19 cellular contexts compared by ENCODE assay signal in the genomic region with DNA sequence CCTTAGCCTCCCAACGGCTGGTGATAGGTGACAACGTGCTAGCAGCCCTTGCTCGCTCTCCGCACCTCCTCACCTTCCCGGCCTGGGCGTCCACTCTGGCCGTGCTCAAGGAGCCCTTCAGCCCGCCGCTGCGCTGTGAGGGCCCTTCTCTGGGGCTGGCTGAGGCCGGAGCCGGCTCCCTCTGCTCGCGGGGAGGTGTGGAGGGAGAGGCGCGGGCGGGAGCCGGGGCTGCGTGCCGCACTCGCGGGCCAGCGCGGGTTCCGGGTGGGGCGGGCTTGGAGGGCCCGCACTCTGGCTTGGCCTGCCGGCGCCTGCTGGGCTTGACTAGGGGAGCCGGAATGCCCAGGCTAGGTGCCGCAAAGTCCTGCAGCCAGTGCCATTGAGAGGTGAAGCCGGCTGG.
DNase-seq lines count a peak whose midpoint lies in the region; ATAC-seq, FAIRE-seq and TF ChIP-seq lines count a peak whose summit lies in the region.
"Had no signal": no experiment of that assay in that cellular context is flagged by ENCODE, and none has a peak within 500 bp of the region (broad histone marks: within the 10 kb centered on the region; RNA-seq: fewer than 3 reads in every experiment).

No MANE protein-coding gene starts in this region.

- TF ChIP-seq POLR2A in testis (IDR thresholded peaks at IDR 0.05): no peak

- H3K27ac ChIP-seq in kidney (ENCODE audit: low read depth in 2 of 2, low read length in 2 of 2) (no peak overlapping the region), psoas muscle (no peak overlapping the region), testis (no peak overlapping the region)

- H3K27ac Mint-ChIP-seq in immature natural killer cell: no peak overlapping the region
- no peak overlapping the region for H3K27ac Mint-ChIP-seq in stimulated activated effector memory CD8-positive, alpha-beta T cell treated with anti-CD3 and anti-CD28 coated beads, Interleukin-12 subunit alpha, Interleukin-12 subunit beta, amount 100 ng/mL, for 72 hours
- H3K27ac Mint-ChIP-seq: CD8-positive, alpha-beta T cell; HFFc6 had no signal

- H3K4me3 ChIP-seq in kidney (ENCODE audit: low read length in 2 of 2): no peak overlapping the region
- no peak overlapping the region for H3K4me3 ChIP-seq in psoas muscle
- peak overlapping the region; percentile 16 to 47 for H3K4me3 ChIP-seq in testis
- H3K4me3 ChIP-seq: HAP-1 had no signal

- H3K36me3 Mint-ChIP-seq in immature natural killer cell: no peaks in the 10 kb centered on the region
- no peaks in the 10 kb centered on the region for H3K36me3 Mint-ChIP-seq in stimulated activated effector memory CD8-positive, alpha-beta T cell treated with anti-CD3 and anti-CD28 coated beads, Interleukin-12 subunit alpha, Interleukin-12 subunit beta, amount 100 ng/mL, for 72 hours
- H3K36me3 Mint-ChIP-seq: CD8-positive, alpha-beta T cell had no signal

- H3K27me3 ChIP-seq in psoas muscle (ENCODE audit: insufficient read depth in 3 of 3, low read length in 2 of 3) (no peaks in the 10 kb centered on the region), testis (no peaks in the 10 kb centered on the region)

- intact Hi-C loops in kidney (cut with DNase I) (no loop called here), psoas muscle (cut with DNase I) (no loop called here), testis (cut with DNase I; ENCODE audit: low total_unique reads) (no loop called here)

- 94 to 99% (median 97%) methylated on average over 32 of the region's 32 CpGs for WGBS in psoas muscle, 3 donors
- 72 to 73% methylated on average over 12 to 31 of the region's 32 CpGs for WGBS in testis, 2 donors

- TF ChIP-seq CTCF in kidney (IDR thresholded peaks at IDR 0.05; ENCODE audit: borderline replicate concordance, extremely low read depth, insufficient read depth) (no peak), psoas muscle (IDR thresholded peaks at IDR 0.05) (no peak), testis (IDR thresholded peaks at IDR 0.05) (no peak), D721Med (IDR thresholded peaks at IDR 0.05; ENCODE audit: insufficient read depth, missing control alignments) (no peak)

- DNase-seq in kidney (peak; percentile 59), psoas muscle (peak; percentile 13 to 32), testis (peak; percentile 34), immature natural killer cell (no peak), D721Med (ENCODE audit: insufficient read length, low spot score) (no peak)
- DNase-seq in stimulated activated effector memory CD8-positive, alpha-beta T cell treated with anti-CD3 and anti-CD28 coated beads, Interleukin-12 subunit alpha, Interleukin-12 subunit beta, amount 100 ng/mL, for 72 hours (ENCODE audit: low spot score in 2 of 2): no peak
- DNase-seq: C1 segment of cervical spinal cord, Caco-2, DMS 273 treated with DMSO at 0.1 percent for 48 hours, DMS79, EL, GF-D8, GOT3, HFFc6 had no signal

- H3K4me3 Mint-ChIP-seq in immature natural killer cell: no peak overlapping the region
- H3K4me3 Mint-ChIP-seq in stimulated activated effector memory CD8-positive, alpha-beta T cell treated with anti-CD3 and anti-CD28 coated beads, Interleukin-12 subunit alpha, Interleukin-12 subunit beta, amount 100 ng/mL, for 72 hours: no peak overlapping the region
- H3K4me3 Mint-ChIP-seq: CD8-positive, alpha-beta T cell; HFFc6 had no signal

- no peaks in the 10 kb centered on the region for H3K9me3 ChIP-seq in kidney (ENCODE audit: control insufficient read depth in 1 of 2, low read length in 2 of 2)
- H3K9me3 ChIP-seq in psoas muscle: no peaks in the 10 kb centered on the region
- H3K9me3 ChIP-seq in testis: no peaks in the 10 kb centered on the region
- H3K9me3 ChIP-seq: Caco-2, HAP-1 had no signal

- no peaks in the 10 kb centered on the region for H3K4me1 ChIP-seq in kidney (ENCODE audit: control insufficient read depth in 1 of 2, insufficient read depth in 1 of 2, low read depth in 1 of 2, low read length in 2 of 2)
- H3K4me1 ChIP-seq in psoas muscle: no peaks in the 10 kb centered on the region
- no peaks in the 10 kb centered on the region for H3K4me1 ChIP-seq in testis
- H3K4me1 ChIP-seq: Caco-2, HAP-1 had no signal

- ATAC-seq in psoas muscle: no peak
- no peak for ATAC-seq in stimulated activated effector memory CD8-positive, alpha-beta T cell treated with anti-CD3 and anti-CD28 coated beads, Interleukin-12 subunit alpha, Interleukin-12 subunit beta, amount 100 ng/mL, for 72 hours
- ATAC-seq: CD8-positive, alpha-beta T cell had no signal

- no peaks in the 10 kb centered on the region for H3K4me1 Mint-ChIP-seq in immature natural killer cell
- no peaks in the 10 kb centered on the region for H3K4me1 Mint-ChIP-seq in stimulated activated effector memory CD8-positive, alpha-beta T cell treated with anti-CD3 and anti-CD28 coated beads, Interleukin-12 subunit alpha, Interleukin-12 subunit beta, amount 100 ng/mL, for 72 hours

- H3K9ac ChIP-seq in kidney (ENCODE audit: low read length in 2 of 2): no peak overlapping the region

- no peak for FAIRE-seq in kidney (lab: Jason Lieb, UNC)
- FAIRE-seq in D721Med (lab: Jason Lieb, UNC): no peak
- FAIRE-seq: GM12891, GM18507, H54 had no signal

- H3K36me3 ChIP-seq in kidney (ENCODE audit: control insufficient read depth in 1 of 2, insufficient read depth in 2 of 2, low read length in 2 of 2) (no peaks in the 10 kb centered on the region), psoas muscle (ENCODE audit: insufficient read depth in 1 of 2, low read depth in 1 of 2) (no peaks in the 10 kb centered on the region), testis (ENCODE audit: low read depth, missing control alignments) (no peaks in the 10 kb centered on the region)
- H3K36me3 ChIP-seq: HAP-1 had no signal

- peaks cover 0 to 20% (median 6%) of the 10 kb centered on the region in 6 donors for H3K9me3 Mint-ChIP-seq in immature natural killer cell
- H3K9me3 Mint-ChIP-seq in stimulated activated effector memory CD8-positive, alpha-beta T cell treated with anti-CD3 and anti-CD28 coated beads, Interleukin-12 subunit alpha, Interleukin-12 subunit beta, amount 100 ng/mL, for 72 hours: no peaks in the 10 kb centered on the region
- H3K9me3 Mint-ChIP-seq: CD8-positive, alpha-beta T cell had no signal

- peaks cover 0 to 2% (median 0%) of the 10 kb centered on the region in 3 donors for H3K27me3 Mint-ChIP-seq in immature natural killer cell (ENCODE audit: low read depth in 3 of 3)

Comparison
In these comparisons a context has a peak if more than half of its experiments do, and no peak if none do; other contexts are left out.
1. DNase-seq: peak in kidney (single experiment), psoas muscle (2 of 2) and testis (single experiment); none in immature natural killer cell (0 of 3), D721Med (single experiment) and stimulated activated effector memory CD8-positive, alpha-beta T cell treated with anti-CD3 and anti-CD28 coated beads, Interleukin-12 subunit alpha, Interleukin-12 subunit beta, amount 100 ng/mL, for 72 hours (0 of 2).
2. H3K4me3 ChIP-seq: peak in testis (2 of 2); none in kidney (0 of 2) and psoas muscle (single experiment).